26 cellular contexts compared by ENCODE assay signal in genomic region chr14:51901475-51902024, GRCh38. TPM values are rescaled to one million over a fixed set of nuclear protein-coding genes. Genes with fewer than 3 reads are reported as not detected.
DNase-seq lines count a peak whose midpoint lies in the region; ATAC-seq and TF ChIP-seq lines count a peak whose summit lies in the region.
"Had no signal": no experiment of that assay in that cellular context is flagged by ENCODE, and none has a peak within 500 bp of the region (broad histone marks: within the 10 kb centered on the region; RNA-seq: fewer than 3 reads in every experiment).

No MANE protein-coding gene starts in this region.

- POLR2A ChIA-PET in activated naive CD8-positive, alpha-beta T cell treated with anti-CD3 and anti-CD28 coated beads, Interleukin-2, amount 10 ng/mL, durations not matched to agents 7 days and 5 days (lab: Charles Lee) = no interaction called here

- H3K4me3 Mint-ChIP-seq in activated naive CD8-positive, alpha-beta T cell treated with anti-CD3 and anti-CD28 coated beads, Interleukin-2, amount 10 ng/mL, durations not matched to agents 7 days and 5 days = no peak overlapping the region
- no peak overlapping the region for H3K4me3 Mint-ChIP-seq in activated naive CD8-positive, alpha-beta T cell treated with anti-CD3 and anti-CD28 coated beads for 36 hours
- H3K4me3 Mint-ChIP-seq in activated T-helper 17 cell treated with anti-CD3 and anti-CD28 coated beads, Interleukin-2, amount 50 U/mL, for 72 hours = no peak overlapping the region
- H3K4me3 Mint-ChIP-seq in HFFc6 = no peak overlapping the region

- no peaks in the 10 kb centered on the region for H3K27me3 Mint-ChIP-seq in activated naive CD8-positive, alpha-beta T cell treated with anti-CD3 and anti-CD28 coated beads, Interleukin-2, amount 10 ng/mL, durations not matched to agents 7 days and 5 days
- no peaks in the 10 kb centered on the region for H3K27me3 Mint-ChIP-seq in activated naive CD8-positive, alpha-beta T cell treated with anti-CD3 and anti-CD28 coated beads for 36 hours
- H3K27me3 Mint-ChIP-seq in activated T-helper 17 cell treated with anti-CD3 and anti-CD28 coated beads, Interleukin-2, amount 50 U/mL, for 72 hours = no peaks in the 10 kb centered on the region
- no peaks in the 10 kb centered on the region; the same call in none of the 2 replicates for H3K27me3 Mint-ChIP-seq in HFFc6 (ENCODE audit: insufficient read depth)

- H3K4me3 ChIP-seq in Jurkat, Clone E6-1 (ENCODE audit: low read length) = no peak overlapping the region
- no peak overlapping the region for H3K4me3 ChIP-seq in neutrophil (ENCODE audit: low read depth in 1 of 2, low read length in 1 of 2)
- H3K4me3 ChIP-seq: esophagus muscularis mucosa, prostate gland, sigmoid colon, thoracic aorta, vagina had no signal

- peak overlapping the region; percentile 43 for H3K27ac Mint-ChIP-seq in activated naive CD8-positive, alpha-beta T cell treated with anti-CD3 and anti-CD28 coated beads, Interleukin-2, amount 10 ng/mL, durations not matched to agents 7 days and 5 days
- H3K27ac Mint-ChIP-seq in activated naive CD8-positive, alpha-beta T cell treated with anti-CD3 and anti-CD28 coated beads for 36 hours = no peak overlapping the region
- H3K27ac Mint-ChIP-seq in activated T-helper 17 cell treated with anti-CD3 and anti-CD28 coated beads, Interleukin-2, amount 50 U/mL, for 72 hours = peak overlapping the region; percentile 34
- H3K27ac Mint-ChIP-seq in HFFc6 = no peak overlapping the region

- H3K36me3 Mint-ChIP-seq in activated naive CD8-positive, alpha-beta T cell treated with anti-CD3 and anti-CD28 coated beads, Interleukin-2, amount 10 ng/mL, durations not matched to agents 7 days and 5 days = peaks cover 75% of the 10 kb centered on the region
- peaks cover 84% of the 10 kb centered on the region for H3K36me3 Mint-ChIP-seq in activated naive CD8-positive, alpha-beta T cell treated with anti-CD3 and anti-CD28 coated beads for 36 hours
- H3K36me3 Mint-ChIP-seq in activated T-helper 17 cell treated with anti-CD3 and anti-CD28 coated beads, Interleukin-2, amount 50 U/mL, for 72 hours (ENCODE audit: low read depth) = peaks cover 78% of the 10 kb centered on the region
- H3K36me3 Mint-ChIP-seq in HFFc6 (ENCODE audit: low read depth) = no peaks in the 10 kb centered on the region; the same call in 1 of the 2 replicates

- H3K4me1 Mint-ChIP-seq in activated naive CD8-positive, alpha-beta T cell treated with anti-CD3 and anti-CD28 coated beads, Interleukin-2, amount 10 ng/mL, durations not matched to agents 7 days and 5 days = peaks cover 28% of the 10 kb centered on the region
- peaks cover 45% of the 10 kb centered on the region for H3K4me1 Mint-ChIP-seq in activated naive CD8-positive, alpha-beta T cell treated with anti-CD3 and anti-CD28 coated beads for 36 hours
- peaks cover 41% of the 10 kb centered on the region for H3K4me1 Mint-ChIP-seq in activated T-helper 17 cell treated with anti-CD3 and anti-CD28 coated beads, Interleukin-2, amount 50 U/mL, for 72 hours
- peaks cover 14% of the 10 kb centered on the region for H3K4me1 Mint-ChIP-seq in HFFc6 (ENCODE audit: low read depth)

- peak; percentile 63 for ATAC-seq in activated naive CD8-positive, alpha-beta T cell treated with anti-CD3 and anti-CD28 coated beads, Interleukin-2, amount 10 ng/mL, durations not matched to agents 7 days and 5 days (ENCODE audit: low read depth)
- ATAC-seq in activated T-helper 17 cell treated with anti-CD3 and anti-CD28 coated beads, Interleukin-2, amount 50 U/mL, for 72 hours (replicated peaks) = no peak
- ATAC-seq: foreskin keratinocyte, left cardiac atrium had no signal

- peak overlapping the region; percentile 33 for H3K27ac ChIP-seq in neutrophil
- H3K27ac ChIP-seq: esophagus muscularis mucosa, foreskin keratinocyte, prostate gland, RWPE1, sigmoid colon, thoracic aorta, vagina had no signal

- no peaks in the 10 kb centered on the region for H3K27me3 ChIP-seq in neutrophil
- H3K27me3 ChIP-seq: esophagus muscularis mucosa, foreskin keratinocyte, sigmoid colon, vagina had no signal

- H3K9me3 Mint-ChIP-seq in activated naive CD8-positive, alpha-beta T cell treated with anti-CD3 and anti-CD28 coated beads, Interleukin-2, amount 10 ng/mL, durations not matched to agents 7 days and 5 days = peaks cover 22% of the 10 kb centered on the region
- peaks cover 34% of the 10 kb centered on the region for H3K9me3 Mint-ChIP-seq in activated naive CD8-positive, alpha-beta T cell treated with anti-CD3 and anti-CD28 coated beads for 36 hours
- H3K9me3 Mint-ChIP-seq in activated T-helper 17 cell treated with anti-CD3 and anti-CD28 coated beads, Interleukin-2, amount 50 U/mL, for 72 hours = no peaks in the 10 kb centered on the region
- peaks cover 4% of the 10 kb centered on the region for H3K9me3 Mint-ChIP-seq in HFFc6

- H3K36me3 ChIP-seq in neutrophil = peaks cover 6% of the 10 kb centered on the region
- H3K36me3 ChIP-seq: esophagus muscularis mucosa, prostate gland, sigmoid colon, thoracic aorta, vagina had no signal

- no peaks in the 10 kb centered on the region for H3K9me3 ChIP-seq in neutrophil
- H3K9me3 ChIP-seq: esophagus muscularis mucosa, prostate gland, thoracic aorta, vagina had no signal

- no peak for TF ChIP-seq CTCF in neutrophil (IDR thresholded peaks at IDR 0.05)
- TF ChIP-seq CTCF in HFFc6 (IDR thresholded peaks at IDR 0.05) = no peak

- peaks cover 20 to 25% of the 10 kb centered on the region in 2 experiments for H3K4me1 ChIP-seq in neutrophil (ENCODE audit: control insufficient read depth in 1 of 2, insufficient read depth in 1 of 2, low read depth in 1 of 2, low read length in 1 of 2)
- H3K4me1 ChIP-seq: prostate gland, vagina had no signal

- DNase-seq in activated naive CD8-positive, alpha-beta T cell treated with anti-CD3 and anti-CD28 coated beads, Interleukin-2, amount 10 ng/mL, durations not matched to agents 7 days and 5 days = no peak
- no peak for DNase-seq in activated naive CD8-positive, alpha-beta T cell treated with anti-CD3 and anti-CD28 coated beads for 36 hours
- peak; percentile 18 for DNase-seq in Jurkat, Clone E6-1 (ENCODE audit: low read depth, low spot score)
- DNase-seq in glomerular visceral epithelial cell (ENCODE audit: extremely low spot score) (no peak), D341Med (ENCODE audit: low spot score) (no peak), HFFc6 (no peak)
- DNase-seq: activated CD4-positive, alpha-beta T cell treated with anti-CD3 and anti-CD28 coated beads for 4 hours; activated gamma-delta T cell; anterior cingulate cortex; C1 segment of cervical spinal cord; cortex of kidney; foreskin keratinocyte; HCEC 1CT; Kasumi-1; left cardiac atrium; NCI-H1436 treated with DMSO at 0.1 percent for 48 hours; NCI-H82; sigmoid colon; stimulated activated naive CD4-positive, alpha-beta T cell treated with Interleukin-2 at 50 U/mL for 16 hours had no signal

RNA-seq across cellular contexts. Expression of gene GNG2, which starts 41.1 kb away (rescaled TPM):
- 100 to 1,000 TPM; 247 to 253 TPM for total RNA-seq in activated naive CD8-positive, alpha-beta T cell treated with anti-CD3 and anti-CD28 coated beads, Interleukin-2, amount 10 ng/mL, durations not matched to agents 7 days and 5 days
- 100 to 1,000 TPM; 131 to 132 TPM for total RNA-seq in activated naive CD8-positive, alpha-beta T cell treated with anti-CD3 and anti-CD28 coated beads for 36 hours
- polyA plus RNA-seq in Jurkat, Clone E6-1 (2012; ENCODE audit: insufficient read depth, insufficient read length) = 105 TPM
- 100 to 1,000 TPM in 1 of 2 donors, 10 to 100 TPM in 1; 99.1 to 132 TPM for total RNA-seq in activated T-helper 17 cell treated with anti-CD3 and anti-CD28 coated beads, Interleukin-2, amount 50 U/mL, for 72 hours
- total RNA-seq in HFFc6 (2021; fragmentation: NEBNext Ultra II Directional; extraction: Animal tissue kit (Norgen Biotek cat#: 25700)) = 1 to 10 TPM; 2.4 to 6.0 (median 2.8) TPM

Comparison
In these comparisons a context has a peak if more than half of its experiments do, and no peak if none do; other contexts are left out.
1. H3K27ac Mint-ChIP-seq: peak in activated naive CD8-positive, alpha-beta T cell treated with anti-CD3 and anti-CD28 coated beads, Interleukin-2, amount 10 ng/mL, durations not matched to agents 7 days and 5 days (single experiment) and activated T-helper 17 cell treated with anti-CD3 and anti-CD28 coated beads, Interleukin-2, amount 50 U/mL, for 72 hours (single experiment); none in activated naive CD8-positive, alpha-beta T cell treated with anti-CD3 and anti-CD28 coated beads for 36 hours (single experiment) and HFFc6 (single experiment).
2. RNA of gene GNG2, which starts 41.1 kb away (total RNA-seq): 247 to 253 TPM in activated naive CD8-positive, alpha-beta T cell treated with anti-CD3 and anti-CD28 coated beads, Interleukin-2, amount 10 ng/mL, durations not matched to agents 7 days and 5 days, 131 to 132 TPM in activated naive CD8-positive, alpha-beta T cell treated with anti-CD3 and anti-CD28 coated beads for 36 hours and 99.1 to 132 TPM in activated T-helper 17 cell treated with anti-CD3 and anti-CD28 coated beads, Interleukin-2, amount 50 U/mL, for 72 hours; 2.4 to 6.0 TPM in HFFc6; every median in the first group is over 10 times any median in the second.